ENCODE assay signal across 2 cellular contexts in genomic region chr21:44755227-44755626, GRCh38.
TF ChIP-seq lines count a peak whose summit lies in the region.

No MANE protein-coding gene starts in this region.

TF ChIP-seq in IMR-90, 13 proteins besides CTCF, POLR2A, EP300 and RAD21:
- TF ChIP-seq NFE2L2 (IDR thresholded peaks at IDR 0.05; ENCODE audit: low read depth, low read length) = no peak
- TF ChIP-seq RFX5 (IDR thresholded peaks at IDR 0.05; ENCODE audit: low read depth, low read length) = no peak
- TF ChIP-seq RCOR1 (IDR thresholded peaks at IDR 0.05; ENCODE audit: insufficient replicate concordance, low read length) = no peak
- TF ChIP-seq CHD1 (IDR thresholded peaks at IDR 0.05; ENCODE audit: low read depth, low read length) = no peak
- TF ChIP-seq USF2 (IDR thresholded peaks at IDR 0.05; ENCODE audit: low read depth, low read length) = no peak
- TF ChIP-seq MXI1 (IDR thresholded peaks at IDR 0.05; ENCODE audit: borderline replicate concordance, low read depth, low read length) = no peak
- TF ChIP-seq MAFK (IDR thresholded peaks at IDR 0.05; ENCODE audit: low read depth, low read length) = no peak
- TF ChIP-seq SMC3 (IDR thresholded peaks at IDR 0.05; ENCODE audit: low read depth, low read length) = no peak
- TF ChIP-seq CEBPB (IDR thresholded peaks at IDR 0.05; ENCODE audit: low read depth, low read length) = no peak
- no peak for TF ChIP-seq BHLHE40 (IDR thresholded peaks at IDR 0.05; ENCODE audit: low read depth, low read length)
- TF ChIP-seq FOS (IDR thresholded peaks at IDR 0.05; ENCODE audit: low read depth, low read length) = no peak
- TF ChIP-seq, protein P1, sequence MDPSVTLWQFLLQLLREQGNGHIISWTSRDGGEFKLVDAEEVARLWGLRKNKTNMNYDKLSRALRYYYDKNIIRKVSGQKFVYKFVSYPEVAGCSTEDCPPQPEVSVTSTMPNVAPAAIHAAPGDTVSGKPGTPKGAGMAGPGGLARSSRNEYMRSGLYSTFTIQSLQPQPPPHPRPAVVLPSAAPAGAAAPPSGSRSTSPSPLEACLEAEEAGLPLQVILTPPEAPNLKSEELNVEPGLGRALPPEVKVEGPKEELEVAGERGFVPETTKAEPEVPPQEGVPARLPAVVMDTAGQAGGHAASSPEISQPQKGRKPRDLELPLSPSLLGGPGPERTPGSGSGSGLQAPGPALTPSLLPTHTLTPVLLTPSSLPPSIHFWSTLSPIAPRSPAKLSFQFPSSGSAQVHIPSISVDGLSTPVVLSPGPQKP (IDR thresholded peaks at IDR 0.05; ENCODE audit: borderline replicate concordance, low read depth, low read length) = no peak
- no peak for TF ChIP-seq MAZ (IDR thresholded peaks at IDR 0.05; ENCODE audit: borderline replicate concordance, low read depth, low read length)
TF ChIP-seq in IMR-90: peak in this region for 0.

TF ChIP-seq in K562, 482 proteins besides CTCF, POLR2A, EP300 and RAD21:
- TF ChIP-seq BRD9 (IDR thresholded peaks at IDR 0.05; ENCODE audit: low read depth, partially characterized antibody) = no peak
- TF ChIP-seq GABPA (tag; conservative IDR thresholded peaks at IDR 0.05; ENCODE audit: low read depth) = peak; percentile 54
- no peak for TF ChIP-seq KLF1 (tag; IDR thresholded peaks at IDR 0.05)
- no peak for TF ChIP-seq GATAD2B (IDR thresholded peaks at IDR 0.05; ENCODE audit: borderline replicate concordance)
- TF ChIP-seq THRA (IDR thresholded peaks at IDR 0.05) = no peak
- no peak for TF ChIP-seq DIDO1 (tag; IDR thresholded peaks at IDR 0.05; ENCODE audit: low read depth)
- no peak for TF ChIP-seq FOXP1 (CRISPR knock-in tag; IDR thresholded peaks at IDR 0.05)
- 0 out of 2 replicates have a peak, but pooled peaks have one; percentile 22 for TF ChIP-seq SMC3 (conservative IDR thresholded peaks at IDR 0.05; ENCODE audit: insufficient read depth, low read depth, low read length)
- TF ChIP-seq ZNF3 (CRISPR knock-in tag; IDR thresholded peaks at IDR 0.05) = no peak
- TF ChIP-seq SMARCA5 (IDR thresholded peaks at IDR 0.05) = no peak
- no peak for TF ChIP-seq CEBPG (CRISPR knock-in tag; IDR thresholded peaks at IDR 0.05)
- TF ChIP-seq CEBPG (tag; conservative IDR thresholded peaks at IDR 0.05 in 1 of 2, IDR thresholded peaks at IDR 0.05 in 1 of 2) = no peak
- TF ChIP-seq ZNF318 (IDR thresholded peaks at IDR 0.05; ENCODE audit: borderline replicate concordance in 1 of 2, low read depth in 1 of 2) = no peak
- TF ChIP-seq ZNF384 (IDR thresholded peaks at IDR 0.05; ENCODE audit: low read depth, low read length) = no peak
- no peak for TF ChIP-seq TEAD4 (IDR thresholded peaks at IDR 0.05; ENCODE audit: low read length)
- TF ChIP-seq TEAD4 (CRISPR knock-in tag; IDR thresholded peaks at IDR 0.05; ENCODE audit: borderline replicate concordance) = no peak
TF ChIP-seq in K562: peak in this region for 2.
